In genomic region chr10:123689880-123690279, GRCh38 we compare ENCODE assay signal across 33 cellular contexts. TPM values are rescaled to one million over a fixed set of nuclear protein-coding genes. Genes with fewer than 3 reads are reported as not detected.
"Had no signal": no experiment of that assay in that cellular context is flagged by ENCODE, and none has a peak within 500 bp of the region (broad histone marks: within the 10 kb centered on the region; RNA-seq: fewer than 3 reads in every experiment).

No MANE protein-coding gene starts in this region.

- H3K4me1 ChIP-seq: esophagus muscularis mucosa, foreskin keratinocyte, gastrocnemius medialis, heart right ventricle had no signal

- H3K4me3 ChIP-seq: coronary artery, dorsolateral prefrontal cortex, esophagus muscularis mucosa, gastrocnemius medialis, heart right ventricle had no signal

- DNase-seq: activated CD4-positive, alpha-beta memory T cell treated with anti-CD3 and anti-CD28 coated beads for 36 hours; activated CD4-positive, alpha-beta T cell treated with anti-CD3 and anti-CD28 coated beads for 36 hours; activated CD4-positive, alpha-beta T cell treated with anti-CD3 and anti-CD28 coated beads, Interleukin-2, amount 10 ng/mL, durations not matched to agents 24 days and 14 days; activated CD4-positive, CD25-positive, alpha-beta regulatory T cell; activated CD4-positive, CD25-positive, alpha-beta regulatory T cell treated with anti-CD3 and anti-CD28 coated beads, Interleukin-2, amount 50 U/mL, for 72 hours; activated CD8-positive, alpha-beta memory T cell treated with anti-CD3 and anti-CD28 coated beads, Interleukin-2, amount 10 ng/mL, durations not matched to agents 7 days and 5 days; activated CD8-positive, alpha-beta memory T cell treated with anti-CD3 and anti-CD28 coated beads, Interleukin-2, amount 50 U/mL, for 4 hours; activated CD8-positive, alpha-beta T cell treated with anti-CD3 and anti-CD28 coated beads, Interleukin-2, amount 10 ng/mL, durations not matched to agents 7 days and 5 days; activated naive CD4-positive, alpha-beta T cell; activated naive CD4-positive, alpha-beta T cell treated with anti-CD3 and anti-CD28 coated beads, Interleukin-2, amount 10 ng/mL, durations not matched to agents 7 days and 5 days; activated naive CD8-positive, alpha-beta T cell treated with anti-CD3 and anti-CD28 coated beads, Interleukin-2, amount 10 ng/mL, durations not matched to agents 7 days and 5 days; activated T-cell treated with anti-CD3 and anti-CD28 coated beads, Interleukin-2, amount 50 U/mL, for 1 hour; activated T-cell treated with anti-CD3 and anti-CD28 coated beads, Interleukin-2, amount 50 U/mL, for 48 hours; amniotic stem cell; anterior cingulate cortex; brain microvascular endothelial cell; dorsolateral prefrontal cortex; effector memory CD4-positive, alpha-beta T cell; erythroblast; foreskin keratinocyte; gastrocnemius medialis; heart right ventricle; T-helper 2 cell had no signal

- H3K36me3 ChIP-seq: brain microvascular endothelial cell, esophagus muscularis mucosa, gastrocnemius medialis, heart right ventricle had no signal

- ATAC-seq: activated CD4-positive, alpha-beta T cell treated with anti-CD3 and anti-CD28 coated beads for 36 hours; activated CD8-positive, alpha-beta memory T cell treated with anti-CD3 and anti-CD28 coated beads, Interleukin-2, amount 10 ng/mL, durations not matched to agents 7 days and 5 days; activated CD8-positive, alpha-beta T cell treated with anti-CD3 and anti-CD28 coated beads, Interleukin-2, amount 10 ng/mL, durations not matched to agents 7 days and 5 days; activated naive CD4-positive, alpha-beta T cell treated with anti-CD3 and anti-CD28 coated beads, Interleukin-2, amount 50 U/mL, for 72 hours; foreskin keratinocyte; gastrocnemius medialis; heart right ventricle had no signal

- H3K9me3 ChIP-seq: esophagus muscularis mucosa, gastrocnemius medialis, heart right ventricle had no signal

- H3K27me3 ChIP-seq: brain microvascular endothelial cell, esophagus muscularis mucosa, foreskin keratinocyte, gastrocnemius medialis had no signal

RNA-seq across cellular contexts. Expression of gene GPR26, which starts 23.7 kb away (rescaled TPM):
- total RNA-seq: activated CD4-positive, alpha-beta memory T cell treated with anti-CD3 and anti-CD28 coated beads for 36 hours; activated CD4-positive, alpha-beta T cell treated with anti-CD3 and anti-CD28 coated beads for 36 hours; activated CD4-positive, alpha-beta T cell treated with anti-CD3 and anti-CD28 coated beads, Interleukin-2, amount 10 ng/mL, durations not matched to agents 24 days and 14 days; activated CD8-positive, alpha-beta memory T cell treated with anti-CD3 and anti-CD28 coated beads for 36 hours; activated CD8-positive, alpha-beta memory T cell treated with anti-CD3 and anti-CD28 coated beads, Interleukin-2, amount 10 ng/mL, durations not matched to agents 7 days and 5 days; activated CD8-positive, alpha-beta T cell treated with anti-CD3 and anti-CD28 coated beads, Interleukin-2, amount 10 ng/mL, durations not matched to agents 7 days and 5 days; activated naive CD4-positive, alpha-beta T cell treated with anti-CD3 and anti-CD28 coated beads, Interleukin-2, amount 50 U/mL, for 72 hours; activated naive CD8-positive, alpha-beta T cell treated with anti-CD3 and anti-CD28 coated beads, Interleukin-2, amount 10 ng/mL, durations not matched to agents 7 days and 5 days; activated T-helper 1 cell treated with anti-CD3 and anti-CD28 coated beads, Interleukin-12 subunit alpha, Interleukin-12 subunit beta, Interleukin-2, Interleukin-4 antibody, amounts not matched to agents 30 ng/mL and 10 ng/mL and 1 ng/mL, durations not matched to agents 14 hours and 24 hours and 36 hours; activated T-helper 2 cell treated with anti-CD3 and anti-CD28 coated beads, Interferon-gamma antibody, Interleukin-2, Interleukin-4, amounts not matched to agents 10 μg/mL and 5 μg/mL and 100 μg/mL, durations not matched to agents 14 hours and 24 hours and 36 hours; bronchial epithelial cell; cardiac septum; esophagus muscularis mucosa; foreskin keratinocyte; gastrocnemius medialis; glomerular endothelial cell; heart right ventricle; T-helper 1 cell treated with Interleukin-12 subunit alpha and Interleukin-12 subunit beta and Interleukin-4 antibody, amounts not matched to agents 30 ng/mL and 1 ng/mL, for 36 hours had no signal
- polyA plus RNA-seq: foreskin keratinocyte, heart right ventricle had no signal
